Comparison of ENCODE assay signal across 1 cellular context in genomic region chr20:20060234-20060998, GRCh38.
TF ChIP-seq lines count a peak whose summit lies in the region.

No MANE protein-coding gene starts in this region.

TF ChIP-seq in GM12878, 131 proteins besides CTCF, POLR2A, EP300 and RAD21:
- TF ChIP-seq IRF3 (IDR thresholded peaks at IDR 0.05): no peak
- TF ChIP-seq BHLHE40 (IDR thresholded peaks at IDR 0.05; ENCODE audit: borderline replicate concordance in 1 of 2, low read depth in 2 of 2, low read length in 1 of 2): no peak
- no peak for TF ChIP-seq CBX3 (IDR thresholded peaks at IDR 0.05; ENCODE audit: borderline replicate concordance, low read depth)
- no peak for TF ChIP-seq NBN (IDR thresholded peaks at IDR 0.05)
- no peak for TF ChIP-seq ZBTB33 (IDR thresholded peaks at IDR 0.05)
- TF ChIP-seq ESRRA (IDR thresholded peaks at IDR 0.05; ENCODE audit: low read length): no peak
- no peak for TF ChIP-seq TCF12 (IDR thresholded peaks at IDR 0.05; ENCODE audit: low read depth, low read length)
- TF ChIP-seq, protein P1, sequence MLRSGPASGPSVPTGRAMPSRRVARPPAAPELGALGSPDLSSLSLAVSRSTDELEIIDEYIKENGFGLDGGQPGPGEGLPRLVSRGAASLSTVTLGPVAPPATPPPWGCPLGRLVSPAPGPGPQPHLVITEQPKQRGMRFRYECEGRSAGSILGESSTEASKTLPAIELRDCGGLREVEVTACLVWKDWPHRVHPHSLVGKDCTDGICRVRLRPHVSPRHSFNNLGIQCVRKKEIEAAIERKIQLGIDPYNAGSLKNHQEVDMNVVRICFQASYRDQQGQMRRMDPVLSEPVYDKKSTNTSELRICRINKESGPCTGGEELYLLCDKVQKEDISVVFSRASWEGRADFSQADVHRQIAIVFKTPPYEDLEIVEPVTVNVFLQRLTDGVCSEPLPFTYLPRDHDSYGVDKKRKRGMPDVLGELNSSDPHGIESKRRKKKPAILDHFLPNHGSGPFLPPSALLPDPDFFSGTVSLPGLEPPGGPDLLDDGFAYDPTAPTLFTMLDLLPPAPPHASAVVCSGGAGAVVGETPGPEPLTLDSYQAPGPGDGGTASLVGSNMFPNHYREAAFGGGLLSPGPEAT (IDR thresholded peaks at IDR 0.05; ENCODE audit: low read depth): no peak
- no peak for TF ChIP-seq SUZ12 (IDR thresholded peaks at IDR 0.05; ENCODE audit: unreplicated experiment)
- no peak for TF ChIP-seq IKZF2 (IDR thresholded peaks at IDR 0.05)
- TF ChIP-seq, protein P2, sequence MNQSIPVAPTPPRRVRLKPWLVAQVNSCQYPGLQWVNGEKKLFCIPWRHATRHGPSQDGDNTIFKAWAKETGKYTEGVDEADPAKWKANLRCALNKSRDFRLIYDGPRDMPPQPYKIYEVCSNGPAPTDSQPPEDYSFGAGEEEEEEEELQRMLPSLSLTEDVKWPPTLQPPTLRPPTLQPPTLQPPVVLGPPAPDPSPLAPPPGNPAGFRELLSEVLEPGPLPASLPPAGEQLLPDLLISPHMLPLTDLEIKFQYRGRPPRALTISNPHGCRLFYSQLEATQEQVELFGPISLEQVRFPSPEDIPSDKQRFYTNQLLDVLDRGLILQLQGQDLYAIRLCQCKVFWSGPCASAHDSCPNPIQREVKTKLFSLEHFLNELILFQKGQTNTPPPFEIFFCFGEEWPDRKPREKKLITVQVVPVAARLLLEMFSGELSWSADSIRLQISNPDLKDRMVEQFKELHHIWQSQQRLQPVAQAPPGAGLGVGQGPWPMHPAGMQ (IDR thresholded peaks at IDR 0.05; ENCODE audit: borderline replicate concordance): no peak
- no peak for TF ChIP-seq LARP7 (IDR thresholded peaks at IDR 0.05)
- no peak for TF ChIP-seq ASH2L (IDR thresholded peaks at IDR 0.05; ENCODE audit: borderline replicate concordance, low read depth)
- TF ChIP-seq RFX5 (IDR thresholded peaks at IDR 0.05; ENCODE audit: low read depth, low read length): no peak
- TF ChIP-seq BCLAF1 (IDR thresholded peaks at IDR 0.05): no peak
- no peak for TF ChIP-seq ETV6 (conservative IDR thresholded peaks at IDR 0.05 in 1 of 2, IDR thresholded peaks at IDR 0.05 in 1 of 2; ENCODE audit: borderline replicate concordance in 1 of 2, low read depth in 1 of 2)
- TF ChIP-seq SIX5 (IDR thresholded peaks at IDR 0.05; ENCODE audit: low read depth, low read length, severe bottlenecking): no peak
- no peak for TF ChIP-seq SKIL (IDR thresholded peaks at IDR 0.05; ENCODE audit: low read depth, poor library complexity, severe bottlenecking)
- no peak for TF ChIP-seq CUX1 (IDR thresholded peaks at IDR 0.05; ENCODE audit: insufficient replicate concordance, low read depth, low read length)
